In the genomic region with DNA sequence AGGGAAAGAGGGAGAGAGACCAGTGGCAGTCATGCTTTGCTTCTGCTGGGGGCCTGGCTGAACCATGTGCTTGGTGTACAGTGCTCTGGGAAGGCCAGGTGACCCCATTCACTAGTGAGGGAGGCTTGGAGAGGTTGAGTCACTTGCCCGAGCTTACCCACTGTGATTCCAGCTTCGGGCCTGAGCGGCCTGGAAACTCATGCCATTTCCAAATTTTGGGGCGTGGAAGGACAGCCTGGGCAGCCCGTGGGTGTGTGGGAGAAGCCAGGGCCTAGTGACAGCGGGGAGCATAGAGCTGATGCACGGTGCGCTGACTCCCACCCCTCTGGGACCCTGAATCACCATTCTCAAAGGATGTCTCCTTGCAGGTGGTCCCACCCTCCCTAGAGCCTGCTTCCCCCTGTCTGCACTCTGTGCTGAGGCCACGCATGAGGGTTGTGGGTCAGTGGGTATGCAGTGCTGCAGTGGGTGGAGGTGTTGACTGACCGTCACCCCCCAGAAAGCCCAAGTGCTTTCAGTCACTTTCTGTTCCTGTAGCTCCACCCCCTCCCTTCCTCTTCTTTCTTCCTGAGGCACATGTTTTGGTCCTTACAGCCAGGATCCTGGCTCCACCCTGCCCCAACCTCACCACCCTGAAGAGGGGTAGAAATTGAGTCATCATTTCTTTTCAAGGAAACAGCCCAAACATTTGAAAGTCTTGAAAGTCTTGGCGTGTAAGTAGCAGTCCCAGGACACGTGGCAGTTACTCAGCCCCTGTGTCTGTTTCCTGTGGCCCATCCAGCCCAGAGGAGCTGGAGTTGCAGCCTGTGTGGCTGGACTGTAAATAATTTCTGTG, we compare ENCODE assay signal across 8 cellular contexts.
A peak's percentile ranks its signal among the peaks of the same experiment; 100 is the strongest.
DNase-seq lines count a peak whose midpoint lies in the region; ATAC-seq and TF ChIP-seq lines count a peak whose summit lies in the region.

No MANE protein-coding gene starts in this region.

- H3K27ac ChIP-seq in OCI-LY1 (ENCODE audit: low read depth, low read length, poor library complexity, severe bottlenecking): peak overlapping the region; percentile 99

- peaks cover 51% of the 10 kb centered on the region; the same call in 1 of the 2 replicates for H3K36me3 ChIP-seq in OCI-LY1 (ENCODE audit: insufficient read depth, low read length)

- peak overlapping the region; percentile 68 for H3K9ac ChIP-seq in OCI-LY1 (ENCODE audit: low read length)

- H3K9me2 ChIP-seq in OCI-LY1 (ENCODE audit: low read depth, low read length): no peaks in the 10 kb centered on the region

- peak overlapping the region; percentile 41 for H3K4me3 ChIP-seq in OCI-LY1 (ENCODE audit: low read depth, low read length, poor library complexity, severe bottlenecking)

- H3K27ac Mint-ChIP-seq in activated naive CD8-positive, alpha-beta T cell: peak overlapping the region; percentile 98

- no peaks in the 10 kb centered on the region for H3K9me3 ChIP-seq in OCI-LY1 (ENCODE audit: low read length)

- no peaks in the 10 kb centered on the region for H4K20me1 ChIP-seq in OCI-LY1 (ENCODE audit: insufficient read depth, low read length)

- no peaks in the 10 kb centered on the region for H3K9me3 Mint-ChIP-seq in activated naive CD8-positive, alpha-beta T cell (ENCODE audit: low read depth)

- no peak overlapping the region for H2AFZ ChIP-seq in OCI-LY1 (ENCODE audit: low read length)

- H3K27me3 ChIP-seq in OCI-LY1 (ENCODE audit: insufficient read depth, low read length): no peaks in the 10 kb centered on the region

- H3K4me1 ChIP-seq in OCI-LY1 (ENCODE audit: insufficient read depth, low read length, severe bottlenecking): peaks cover 89% of the 10 kb centered on the region

- peaks cover 34% of the 10 kb centered on the region for H3K4me1 Mint-ChIP-seq in activated naive CD8-positive, alpha-beta T cell (ENCODE audit: low read depth)

- TF ChIP-seq CTCF in OCI-LY1 (IDR thresholded peaks at IDR 0.05; ENCODE audit: low read length): no peak

- peak; percentile 41 for ATAC-seq in HG02642 (IDR thresholded peaks at IDR 0.05; ENCODE audit: poor library complexity, unreplicated experiment)

- peaks cover 9% of the 10 kb centered on the region; the same call in 1 of the 2 replicates for H3K79me2 ChIP-seq in OCI-LY1 (ENCODE audit: insufficient read depth, low read length)

- 0 out of 2 replicates have a peak, but pooled peaks cover 20% of the 10 kb centered on the region for H3F3A ChIP-seq in OCI-LY1 (ENCODE audit: insufficient read depth, low read length)

- H3K27me3 Mint-ChIP-seq in activated naive CD8-positive, alpha-beta T cell: no peaks in the 10 kb centered on the region

- DNase-seq in hepatic stellate cell (ENCODE audit: low spot score) (peak; percentile 98), DMS53 (lab: John Stamatoyannopoulos, UW) (no peak), NCI-H510A treated with DMSO at 0.1 percent for 48 hours (lab: John Stamatoyannopoulos, UW) (no peak)
- peak; percentile 45 to 47 for DNase-seq in stimulated activated CD4-positive, alpha-beta T cell treated with anti-CD3 and anti-CD28 coated beads, Interleukin-15, amount 100 ng/mL, for 48 hours (ENCODE audit: low read depth in 2 of 2)

- peak overlapping the region; percentile 55 for H3K4me2 ChIP-seq in OCI-LY1 (ENCODE audit: low read length)

- H3K4me3 Mint-ChIP-seq in activated naive CD8-positive, alpha-beta T cell: peak overlapping the region; percentile 71

- H3K36me3 Mint-ChIP-seq in activated naive CD8-positive, alpha-beta T cell: no peaks in the 10 kb centered on the region

- TF ChIP-seq POLR2A in GM15510 (IDR thresholded peaks at IDR 0.05; ENCODE audit: borderline replicate concordance, extremely low read depth, insufficient read length): peak; percentile 33

Comparison
In these comparisons a context has a peak if more than half of its experiments do, and no peak if none do; other contexts are left out.
1. DNase-seq: peak in hepatic stellate cell (single experiment) and stimulated activated CD4-positive, alpha-beta T cell treated with anti-CD3 and anti-CD28 coated beads, Interleukin-15, amount 100 ng/mL, for 48 hours (2 of 2); none in DMS53 (single experiment) and NCI-H510A treated with DMSO at 0.1 percent for 48 hours (single experiment).